19 cellular contexts compared by ENCODE assay signal in genomic region chr12:68536885-68537284, GRCh38.
"Had no signal": no experiment of that assay in that cellular context is flagged by ENCODE, and none has a peak within 500 bp of the region (broad histone marks: within the 10 kb centered on the region; RNA-seq: fewer than 3 reads in every experiment).

No MANE protein-coding gene starts in this region.

- H3K4me3 ChIP-seq: sigmoid colon, upper lobe of left lung had no signal

- ATAC-seq: activated CD8-positive, alpha-beta T cell treated with anti-CD3 and anti-CD28 coated beads, Interleukin-2, amount 10 ng/mL, durations not matched to agents 7 days and 5 days; left lobe of liver; stimulated activated naive CD8-positive, alpha-beta T cell treated with anti-CD3 and anti-CD28 coated beads, Interleukin-15, Interleukin-2, amounts not matched to agents 100 U/mL and 50 U/mL, for 24 hours; WTC11 had no signal

- DNase-seq: activated CD4-positive, alpha-beta T cell treated with anti-CD3 and anti-CD28 coated beads for 48 hours; activated CD8-positive, alpha-beta memory T cell treated with anti-CD3 and anti-CD28 coated beads, Interleukin-2, amount 50 U/mL, for 48 hours; activated CD8-positive, alpha-beta T cell treated with anti-CD3 and anti-CD28 coated beads, Interleukin-2, amount 10 ng/mL, durations not matched to agents 7 days and 5 days; activated naive CD4-positive, alpha-beta T cell; amniotic stem cell; brain microvascular endothelial cell; foreskin melanocyte; head of caudate nucleus; islet precursor cell; mammary epithelial cell; nephron progenitor cell; sigmoid colon; stimulated activated CD4-positive, alpha-beta T cell treated with anti-CD3 and anti-CD28 coated beads, Interleukin-12 subunit alpha, Interleukin-12 subunit beta, amount 100 ng/mL, for 4 hours; stimulated activated CD4-positive, alpha-beta T cell treated with anti-CD3 and anti-CD28 coated beads, Interleukin-2, amount 100 ng/mL, for 48 hours; stimulated activated naive CD8-positive, alpha-beta T cell treated with anti-CD3 and anti-CD28 coated beads, Interleukin-15, Interleukin-2, amounts not matched to agents 100 U/mL and 50 U/mL, for 24 hours; upper lobe of left lung had no signal

- H3K4me3 Mint-ChIP-seq: activated CD8-positive, alpha-beta T cell treated with anti-CD3 and anti-CD28 coated beads, Interleukin-2, amount 10 ng/mL, durations not matched to agents 7 days and 5 days; activated T-helper 1 cell treated with anti-CD3 and anti-CD28 coated beads, Interleukin-12 subunit alpha, Interleukin-12 subunit beta, Interleukin-2, Interleukin-4 antibody, amounts not matched to agents 30 ng/mL and 10 ng/mL and 1 ng/mL, durations not matched to agents 14 hours and 24 hours and 36 hours; nephron progenitor cell; WTC11 had no signal

- H3K27ac Mint-ChIP-seq: activated CD8-positive, alpha-beta T cell treated with anti-CD3 and anti-CD28 coated beads, Interleukin-2, amount 10 ng/mL, durations not matched to agents 7 days and 5 days; activated T-helper 1 cell treated with anti-CD3 and anti-CD28 coated beads, Interleukin-12 subunit alpha, Interleukin-12 subunit beta, Interleukin-2, Interleukin-4 antibody, amounts not matched to agents 30 ng/mL and 10 ng/mL and 1 ng/mL, durations not matched to agents 14 hours and 24 hours and 36 hours; nephron progenitor cell; WTC11 had no signal
